16 cellular contexts compared by ENCODE assay signal in genomic region chr1:3417082-3417728, GRCh38. TPM values are rescaled to one million over a fixed set of nuclear protein-coding genes. Genes with fewer than 3 reads are reported as not detected.
DNase-seq lines count a peak whose midpoint lies in the region; FAIRE-seq and TF ChIP-seq lines count a peak whose summit lies in the region.
"Had no signal": no experiment of that assay in that cellular context is flagged by ENCODE, and none has a peak within 500 bp of the region (broad histone marks: within the 10 kb centered on the region; RNA-seq: fewer than 3 reads in every experiment).

No MANE protein-coding gene starts in this region.

- no peak overlapping the region for H3K4me3 ChIP-seq in H1 (ENCODE audit: extremely low read depth in 1 of 4, insufficient read depth in 2 of 4, low read depth in 3 of 4, low read length in 4 of 4)
- no peak overlapping the region for H3K4me3 ChIP-seq in CD8-positive, alpha-beta memory T cell (ENCODE audit: low read length)

- H3K4ac ChIP-seq in H1 (replicated peaks; ENCODE audit: insufficient read length, low read depth, low read length): no peak overlapping the region

- no peak overlapping the region for H3K14ac ChIP-seq in H1 (ENCODE audit: insufficient read length)

- no peaks in the 10 kb centered on the region for H3K27me3 ChIP-seq in H1 (replicated peaks in 1 of 4; ENCODE audit: control insufficient read depth in 3 of 4, extremely low read depth in 1 of 4, insufficient read depth in 3 of 4, low read length in 3 of 4)
- H3K27me3 ChIP-seq in CD8-positive, alpha-beta memory T cell (ENCODE audit: insufficient read depth, low read length, poor library complexity, severe bottlenecking): no peaks in the 10 kb centered on the region

- no peak overlapping the region for H2BK20ac ChIP-seq in H1 (ENCODE audit: low read length)

- H3K4me3 Mint-ChIP-seq in progenitor cell of endocrine pancreas (ENCODE audit: low read depth): no peak overlapping the region
- H3K4me3 Mint-ChIP-seq in CD8-positive, alpha-beta memory T cell: no peak overlapping the region
- H3K4me3 Mint-ChIP-seq: natural killer cell treated with Interleukin-12 subunit alpha and Interleukin-12 subunit beta and Interleukin-15 and Interleukin-18, amount 100 ng/mL, for 72 hours had no signal

- H3K4me1 ChIP-seq in H1 (replicated peaks in 1 of 4; ENCODE audit: control insufficient read depth in 3 of 4, insufficient read depth in 4 of 4, low read length in 3 of 4): no peaks in the 10 kb centered on the region; a peak in 1 of 7 replicates
- H3K4me1 ChIP-seq in CD8-positive, alpha-beta memory T cell (ENCODE audit: insufficient read depth, low read length): no peaks in the 10 kb centered on the region

- peaks cover 23% of the 10 kb centered on the region for H3K36me3 Mint-ChIP-seq in progenitor cell of endocrine pancreas (ENCODE audit: insufficient read depth)
- H3K36me3 Mint-ChIP-seq in CD8-positive, alpha-beta memory T cell: no peaks in the 10 kb centered on the region
- H3K36me3 Mint-ChIP-seq: natural killer cell treated with Interleukin-12 subunit alpha and Interleukin-12 subunit beta and Interleukin-15 and Interleukin-18, amount 100 ng/mL, for 72 hours had no signal

- no peak; a peak in 1 of 4 replicates for TF ChIP-seq RAD21 in H1 (IDR thresholded peaks at IDR 0.05 in 1 of 2, conservative IDR thresholded peaks at IDR 0.05 in 1 of 2; ENCODE audit: low read depth in 2 of 2, low read length in 2 of 2)

- POLR2A ChIA-PET in H1 (lab: Charles Lee; ENCODE audit: partially characterized antibody) (no interaction called here), HEK293T (lab: Yijun Ruan, JAX) (interaction anchor here (0.6 to 1.1 kb wide), 3 partner anchors 11 to 19 kb away, joined by 3 to 5 read pairs (median 3); no protein-coding TSS in a partner anchor)
- POLR2A ChIA-PET in CD8-positive, alpha-beta memory T cell (lab: Charles Lee): no interaction called here

- no peak overlapping the region for H3K27ac ChIP-seq in H1 (ENCODE audit: low read depth, low read length)
- no peak overlapping the region for H3K27ac ChIP-seq in CD8-positive, alpha-beta memory T cell (ENCODE audit: low read depth, low read length)
- H3K27ac ChIP-seq: epithelial cell of prostate had no signal

- no peak overlapping the region for H3K9ac ChIP-seq in H1 (replicated peaks in 1 of 4; ENCODE audit: extremely low read depth in 1 of 4, low read depth in 3 of 4, low read length in 3 of 4)

- H3K27ac Mint-ChIP-seq in progenitor cell of endocrine pancreas: no peak overlapping the region
- no peak overlapping the region for H3K27ac Mint-ChIP-seq in CD8-positive, alpha-beta memory T cell
- H3K27ac Mint-ChIP-seq: natural killer cell treated with Interleukin-12 subunit alpha and Interleukin-12 subunit beta and Interleukin-15 and Interleukin-18, amount 100 ng/mL, for 72 hours had no signal

- no peaks in the 10 kb centered on the region for H3K9me3 Mint-ChIP-seq in progenitor cell of endocrine pancreas (ENCODE audit: low read depth)
- peaks cover 0 to 6% (median 2%) of the 10 kb centered on the region in 5 donors for H3K9me3 Mint-ChIP-seq in CD8-positive, alpha-beta memory T cell
- H3K9me3 Mint-ChIP-seq: natural killer cell treated with Interleukin-12 subunit alpha and Interleukin-12 subunit beta and Interleukin-15 and Interleukin-18, amount 100 ng/mL, for 72 hours had no signal

- CTCF ChIA-PET in H1 (lab: Charles Lee; ENCODE audit: partially characterized antibody): interaction anchor here (0.6 to 5.8 kb wide), 41 partner anchors 8 to 1297 kb away, joined by 3 to 50 read pairs (median 4); partner anchors contain the start of gene TNFRSF14
- CTCF ChIA-PET in HEK293T (lab: Yijun Ruan, JAX): interaction anchor here (0.6 to 1.2 kb wide), 2 partner anchors 10 to 83 kb away, joined by 3 to 6 read pairs; no protein-coding TSS in a partner anchor
- CTCF ChIA-PET in CD8-positive, alpha-beta memory T cell (lab: Charles Lee): no interaction called here

- no peak overlapping the region for H4K91ac ChIP-seq in H1 (replicated peaks; ENCODE audit: insufficient read length, low read length)

- no peak overlapping the region for H3K56ac ChIP-seq in H1 (replicated peaks; ENCODE audit: insufficient read length, low read depth, low read length)

- no peak overlapping the region for H2AK5ac ChIP-seq in H1 (ENCODE audit: low read depth, low read length)

- FAIRE-seq in H1 (lab: Jason Lieb, UNC): no peak
- FAIRE-seq: H54 had no signal

- peaks cover 10% of the 10 kb centered on the region for H3K4me1 Mint-ChIP-seq in progenitor cell of endocrine pancreas (ENCODE audit: low read depth)
- no peaks in the 10 kb centered on the region for H3K4me1 Mint-ChIP-seq in CD8-positive, alpha-beta memory T cell

- H3K79me2 ChIP-seq in H1 (ENCODE audit: control insufficient read depth in 1 of 2, insufficient read depth in 2 of 2, low read length in 2 of 2): no peaks in the 10 kb centered on the region

- H3K23ac ChIP-seq in H1 (ENCODE audit: insufficient read length): no peak overlapping the region

- no peak overlapping the region for H2BK12ac ChIP-seq in H1 (ENCODE audit: low read depth, low read length)

- H3K36me3 ChIP-seq in H1 (ENCODE audit: control insufficient read depth in 2 of 4, insufficient read depth in 4 of 4, low read length in 3 of 4): no peaks in the 10 kb centered on the region
- no peaks in the 10 kb centered on the region for H3K36me3 ChIP-seq in CD8-positive, alpha-beta memory T cell (ENCODE audit: insufficient read depth, low read length)

- WGBS in H1 (ENCODE audit: extremely low coverage in 1 of 2, insufficient coverage in 1 of 2, insufficient read length in 1 of 2, insufficient replicate concordance in 2 of 2, low coverage in 1 of 2, low lambda C conversion rate in 2 of 2, missing lambda C conversion rate in 1 of 2), 2 experiments: 86% methylated on average over 6 of the region's 6 CpGs; no CpG with 5 or more reads in 1 of the 2 experiments

- no peaks in the 10 kb centered on the region for H3K27me3 Mint-ChIP-seq in progenitor cell of endocrine pancreas
- H3K27me3 Mint-ChIP-seq in CD8-positive, alpha-beta memory T cell: peaks cover 6 to 14% of the 10 kb centered on the region in 2 donors

- H2BK120ac ChIP-seq in H1 (replicated peaks; ENCODE audit: low read depth, low read length): no peak overlapping the region

- H4K5ac ChIP-seq in H1 (ENCODE audit: insufficient read length, low read depth, low read length): no peak overlapping the region

- no peak overlapping the region for H2BK15ac ChIP-seq in H1 (ENCODE audit: low read length)

- H3K4me2 ChIP-seq in H1 (ENCODE audit: insufficient read depth in 1 of 2, low read depth in 2 of 2, low read length in 2 of 2): no peak overlapping the region

- peak; percentile 22 for DNase-seq in NCI-H82 (lab: John Stamatoyannopoulos, UW)
- DNase-seq in NCI-H82 treated with DMSO at 0.1 percent for 48 hours (lab: John Stamatoyannopoulos, UW; ENCODE audit: unreplicated experiment): no peak
- no peak for DNase-seq in H1 (ENCODE audit: low read depth in 1 of 2, low spot score in 2 of 2)
- no peak for DNase-seq in progenitor cell of endocrine pancreas (ENCODE audit: low spot score, unreplicated experiment)
- DNase-seq in HEK293T (ENCODE audit: extremely low spot score): no peak
- no peak for DNase-seq in NCI-H2227 (lab: John Stamatoyannopoulos, UW; ENCODE audit: unreplicated experiment)
- DNase-seq in CD8-positive, alpha-beta memory T cell: no peak
- DNase-seq: activated T-cell treated with anti-CD3 and anti-CD28 coated beads, Interleukin-2, amount 50 U/mL, for 1 hour; GDM1; NCI-H1417 treated with DMSO at 0.1 percent for 48 hours; stimulated activated naive CD8-positive, alpha-beta T cell treated with anti-CD3 and anti-CD28 coated beads, Interleukin-15, Interleukin-2, amounts not matched to agents 100 U/mL and 50 U/mL, for 24 hours; T1000 had no signal

- no peaks in the 10 kb centered on the region for H4K20me1 ChIP-seq in H1 (replicated peaks in 1 of 2; ENCODE audit: control insufficient read depth in 1 of 2, insufficient read depth in 2 of 2, low read length in 2 of 2)

- no peak overlapping the region for H2BK5ac ChIP-seq in H1 (ENCODE audit: low read depth, low read length)

- no peak for TF ChIP-seq EP300 in H1 (IDR thresholded peaks at IDR 0.05; ENCODE audit: borderline replicate concordance in 1 of 2, low read depth in 2 of 2, low read length in 2 of 2)

- no peak for TF ChIP-seq POLR2A in H1 (IDR thresholded peaks at IDR 0.05; ENCODE audit: control extremely low read depth in 1 of 2, low read depth in 2 of 2, low read length in 2 of 2)

- no peaks in the 10 kb centered on the region for H3K79me1 ChIP-seq in H1 (ENCODE audit: low read depth, low read length)

- peaks cover 12 to 20% of the 10 kb centered on the region in 2 experiments for H3K9me3 ChIP-seq in H1 (ENCODE audit: insufficient read depth in 2 of 2, low read depth in 1 of 2, low read length in 1 of 2)
- H3K9me3 ChIP-seq in CD8-positive, alpha-beta memory T cell (ENCODE audit: low read length): no peaks in the 10 kb centered on the region

- peak; percentile 62 for TF ChIP-seq CTCF in LNCAP (IDR thresholded peaks at IDR 0.05)
- TF ChIP-seq CTCF in H1 (IDR thresholded peaks at IDR 0.05; ENCODE audit: control extremely low read depth in 1 of 3, insufficient read depth in 1 of 3, low read depth in 1 of 3, low read length in 3 of 3): peak in 2 of 3 experiments; percentile 41 to 45; a peak in 3 of 4 replicates
- peak; percentile 60 for TF ChIP-seq CTCF in progenitor cell of endocrine pancreas (IDR thresholded peaks at IDR 0.05; ENCODE audit: unreplicated experiment)

- no peak overlapping the region for H3K18ac ChIP-seq in H1 (ENCODE audit: extremely low read depth, low read length)

- no peak overlapping the region for H4K8ac ChIP-seq in H1 (ENCODE audit: extremely low read depth, insufficient read depth, low read length)

- H3K23me2 ChIP-seq in H1 (ENCODE audit: low read depth, low read length): no peaks in the 10 kb centered on the region

- no peak overlapping the region for H2AFZ ChIP-seq in H1 (ENCODE audit: low read length)

TF ChIP-seq in H1, 55 proteins besides CTCF, POLR2A, EP300 and RAD21 (continues in another document):
- TF ChIP-seq SIX5 (IDR thresholded peaks at IDR 0.05; ENCODE audit: low read depth, low read length): no peak

TF ChIP-seq in HEK293T, 16 proteins besides CTCF, POLR2A, EP300 and RAD21 (continues in another document):
- TF ChIP-seq LEF1 (IDR thresholded peaks at IDR 0.05; ENCODE audit: borderline replicate concordance) (no peak), ELF4 (IDR thresholded peaks at IDR 0.05) (no peak), SUZ12 (IDR thresholded peaks at IDR 0.05) (no peak)

RNA-seq across cellular contexts. Expression of gene ARHGEF16, which starts 37.3 kb away (rescaled TPM):
- 20.0 and 20.7 TPM in 2 replicates for total RNA-seq in H1 (2021; fragmentation: NEBNext Ultra II Directional; extraction: Animal tissue kit (Norgen Biotek cat#: 25700))
- 18.3 and 25.0 TPM in 2 replicates for polyA plus RNA-seq in H1 (2011; rRNA removed)
- polyA plus RNA-seq in H1 (2011; cell fraction: cytosol; rRNA removed): 20.5 TPM
- 55.6 TPM for polyA plus RNA-seq in H1 (2011; cell fraction: nucleus; rRNA removed)
- 11.4 to 18.1 TPM (median 16.6 TPM) in 4 replicates for polyA plus RNA-seq in H1 (2012, experiment 1 of 2)
- 15.7 TPM for polyA plus RNA-seq in H1 (2012, experiment 2 of 2)
- polyA plus RNA-seq in H1 (2013, experiment 1 of 2): 8.9 TPM
- polyA plus RNA-seq in H1 (2013, experiment 2 of 2): 7.8 TPM
- polyA minus RNA-seq in H1 (2011; rRNA and poly(A)+ RNA removed): 32.5 and 33.4 TPM in 2 replicates
- polyA minus RNA-seq in H1 (2011; cell fraction: cytosol; rRNA and poly(A)+ RNA removed): 10.1 TPM
- 24.2 TPM for polyA minus RNA-seq in H1 (2011; cell fraction: nucleus; rRNA and poly(A)+ RNA removed)
- total RNA-seq in progenitor cell of endocrine pancreas: 60.5 and 63.6 TPM in 2 replicates
- total RNA-seq in CD8-positive, alpha-beta memory T cell: not detected
- 0.06 TPM for polyA plus RNA-seq in CD8-positive, alpha-beta memory T cell
- total RNA-seq: natural killer cell treated with Interleukin-12 subunit alpha and Interleukin-12 subunit beta and Interleukin-15 and Interleukin-18, amount 100 ng/mL, for 72 hours had no signal

Comparison
In these comparisons a context has a peak if more than half of its experiments do, and no peak if none do; other contexts are left out.
1. RNA of gene ARHGEF16, which starts 37.3 kb away (total RNA-seq): 60.5 to 63.6 TPM in progenitor cell of endocrine pancreas and 20.0 to 20.7 TPM in H1; not detected in CD8-positive, alpha-beta memory T cell; every median in the first group is over 10 times any median in the second.
2. Peak in every context shown above with its lines, with median percentiles within 50 percentile points of each other: CTCF ChIP-seq.